Comparison of ENCODE assay signal across 20 cellular contexts in genomic region chr2:54966837-54967236, GRCh38.
DNase-seq lines count a peak whose midpoint lies in the region; ATAC-seq and TF ChIP-seq lines count a peak whose summit lies in the region.
"Had no signal": no experiment of that assay in that cellular context is flagged by ENCODE, and none has a peak within 500 bp of the region (broad histone marks: within the 10 kb centered on the region; RNA-seq: fewer than 3 reads in every experiment).

No MANE protein-coding gene starts in this region.

- H3K4me2 ChIP-seq in MM.1S (ENCODE audit: low read depth, low read length): peak overlapping the region; percentile 72
- H3K4me2 ChIP-seq in hepatocyte: no peak overlapping the region

- peak overlapping the region; percentile 61; the same call in 1 of the 2 replicates for H3K27ac ChIP-seq in MM.1S (ENCODE audit: low read length)
- no peak overlapping the region for H3K27ac ChIP-seq in hepatocyte
- H3K27ac ChIP-seq: brain microvascular endothelial cell, tibial artery had no signal

- H3K79me2 ChIP-seq in MM.1S (ENCODE audit: low read length) (no peaks in the 10 kb centered on the region), hepatocyte (peaks cover 6% of the 10 kb centered on the region)

- DNase-seq in T-helper 1 cell: no peak
- no peak for DNase-seq in MM.1S
- no peak for DNase-seq in chondrocyte (ENCODE audit: low spot score)
- DNase-seq in progenitor cell of endocrine pancreas (ENCODE audit: low spot score, unreplicated experiment): no peak
- no peak for DNase-seq in stimulated activated CD4-positive, alpha-beta T cell treated with anti-CD3 and anti-CD28 coated beads, Interleukin-4, amount 100 ng/mL, for 24 hours
- DNase-seq in hepatocyte (ENCODE audit: low spot score): no peak
- DNase-seq: activated CD4-positive, alpha-beta T cell treated with anti-CD3 and anti-CD28 coated beads for 48 hours; activated CD8-positive, alpha-beta memory T cell treated with anti-CD3 and anti-CD28 coated beads, Interleukin-2, amount 10 ng/mL, durations not matched to agents 7 days and 5 days; activated naive CD8-positive, alpha-beta T cell treated with anti-CD3 and anti-CD28 coated beads, Interleukin-2, amount 50 U/mL, for 24 hours; brain microvascular endothelial cell; GDM1; NCI-H1694 treated with DMSO at 0.1 percent for 48 hours; NCI-H2227 treated with DMSO at 0.1 percent for 48 hours; stimulated activated naive CD4-positive, alpha-beta T cell treated with Interleukin-2 at 50 U/mL for 16 hours; tibial artery had no signal

- no peaks in the 10 kb centered on the region for H3K9me3 Mint-ChIP-seq in T-helper 1 cell treated with Interleukin-12 subunit alpha and Interleukin-12 subunit beta and Interleukin-4 antibody, amounts not matched to agents 30 μg/mL and 1 μg/mL, for 36 hours
- no peaks in the 10 kb centered on the region for H3K9me3 Mint-ChIP-seq in chondrocyte (ENCODE audit: low read depth)
- no peaks in the 10 kb centered on the region for H3K9me3 Mint-ChIP-seq in progenitor cell of endocrine pancreas (ENCODE audit: low read depth)
- H3K9me3 Mint-ChIP-seq: activated naive CD8-positive, alpha-beta T cell treated with anti-CD3 and anti-CD28 coated beads, Interleukin-2, amount 50 U/mL, for 24 hours; activated T-helper 2 cell treated with anti-CD3 and anti-CD28 coated beads, Interferon-gamma antibody, Interleukin-2, Interleukin-4, amounts not matched to agents 10 μg/mL and 5 μg/mL and 100 μg/mL, durations not matched to agents 14 hours and 24 hours and 36 hours; nephron had no signal

- H3K9me2 ChIP-seq in MM.1S (replicated peaks; ENCODE audit: insufficient read depth, low read length): no peaks in the 10 kb centered on the region
- H3K9me2 ChIP-seq in hepatocyte (replicated peaks; ENCODE audit: insufficient read depth): no peaks in the 10 kb centered on the region

- H3K27ac Mint-ChIP-seq in T-helper 1 cell treated with Interleukin-12 subunit alpha and Interleukin-12 subunit beta and Interleukin-4 antibody, amounts not matched to agents 30 μg/mL and 1 μg/mL, for 36 hours: peak overlapping the region; percentile 7
- H3K27ac Mint-ChIP-seq in chondrocyte (ENCODE audit: unreplicated experiment): peak overlapping the region; percentile 49
- peak overlapping the region; percentile 16 for H3K27ac Mint-ChIP-seq in progenitor cell of endocrine pancreas
- H3K27ac Mint-ChIP-seq: activated CD8-positive, alpha-beta memory T cell treated with anti-CD3 and anti-CD28 coated beads, Interleukin-2, amount 10 ng/mL, durations not matched to agents 7 days and 5 days; activated T-helper 2 cell treated with anti-CD3 and anti-CD28 coated beads, Interferon-gamma antibody, Interleukin-2, Interleukin-4, amounts not matched to agents 10 μg/mL and 5 μg/mL and 100 μg/mL, durations not matched to agents 14 hours and 24 hours and 36 hours had no signal

- no peak overlapping the region for H2AFZ ChIP-seq in MM.1S (ENCODE audit: low read length)
- H2AFZ ChIP-seq in hepatocyte: no peak overlapping the region

- H3K36me3 ChIP-seq in MM.1S (replicated peaks; ENCODE audit: insufficient read depth, low read length) (no peaks in the 10 kb centered on the region), hepatocyte (replicated peaks; ENCODE audit: insufficient read depth, low read depth) (no peaks in the 10 kb centered on the region)

- peaks cover 5% of the 10 kb centered on the region for H3K36me3 Mint-ChIP-seq in T-helper 1 cell treated with Interleukin-12 subunit alpha and Interleukin-12 subunit beta and Interleukin-4 antibody, amounts not matched to agents 30 μg/mL and 1 μg/mL, for 36 hours (ENCODE audit: low read depth)
- H3K36me3 Mint-ChIP-seq in chondrocyte (ENCODE audit: low read depth): peaks cover 26% of the 10 kb centered on the region
- peaks cover 15% of the 10 kb centered on the region for H3K36me3 Mint-ChIP-seq in progenitor cell of endocrine pancreas (ENCODE audit: insufficient read depth)

- H3K4me1 Mint-ChIP-seq in T-helper 1 cell treated with Interleukin-12 subunit alpha and Interleukin-12 subunit beta and Interleukin-4 antibody, amounts not matched to agents 30 μg/mL and 1 μg/mL, for 36 hours (ENCODE audit: low read depth): peaks cover 22% of the 10 kb centered on the region
- H3K4me1 Mint-ChIP-seq in chondrocyte (ENCODE audit: low read depth): peaks cover 49% of the 10 kb centered on the region
- no peaks in the 10 kb centered on the region for H3K4me1 Mint-ChIP-seq in progenitor cell of endocrine pancreas (ENCODE audit: low read depth)

- 96% methylated on average over 3 of the region's 3 CpGs for WGBS in hepatocyte (ENCODE audit: low lambda C conversion rate, missing lambda C conversion rate)

- no peak overlapping the region for H3K4me3 Mint-ChIP-seq in T-helper 1 cell treated with Interleukin-12 subunit alpha and Interleukin-12 subunit beta and Interleukin-4 antibody, amounts not matched to agents 30 μg/mL and 1 μg/mL, for 36 hours
- H3K4me3 Mint-ChIP-seq in chondrocyte (ENCODE audit: unreplicated experiment) (no peak overlapping the region), progenitor cell of endocrine pancreas (ENCODE audit: low read depth) (no peak overlapping the region)
- H3K4me3 Mint-ChIP-seq: activated CD8-positive, alpha-beta memory T cell treated with anti-CD3 and anti-CD28 coated beads, Interleukin-2, amount 10 ng/mL, durations not matched to agents 7 days and 5 days; activated naive CD8-positive, alpha-beta T cell treated with anti-CD3 and anti-CD28 coated beads, Interleukin-2, amount 50 U/mL, for 24 hours; nephron had no signal

- TF ChIP-seq CTCF in MM.1S (IDR thresholded peaks at IDR 0.05; ENCODE audit: low read length) (no peak), chondrocyte (IDR thresholded peaks at IDR 0.05) (no peak), progenitor cell of endocrine pancreas (IDR thresholded peaks at IDR 0.05; ENCODE audit: unreplicated experiment) (no peak), hepatocyte (IDR thresholded peaks at IDR 0.05; ENCODE audit: poor library complexity) (no peak)

- H3K9me3 ChIP-seq in MM.1S (replicated peaks; ENCODE audit: insufficient read depth, low read length) (no peaks in the 10 kb centered on the region), hepatocyte (ENCODE audit: low read depth) (no peaks in the 10 kb centered on the region)
- H3K9me3 ChIP-seq: tibial artery had no signal

- H3K9ac ChIP-seq in MM.1S (ENCODE audit: low read length): no peak overlapping the region

- no peaks in the 10 kb centered on the region for H3K27me3 Mint-ChIP-seq in T-helper 1 cell treated with Interleukin-12 subunit alpha and Interleukin-12 subunit beta and Interleukin-4 antibody, amounts not matched to agents 30 μg/mL and 1 μg/mL, for 36 hours (ENCODE audit: low read depth)
- H3K27me3 Mint-ChIP-seq in chondrocyte (ENCODE audit: low read depth) (no peaks in the 10 kb centered on the region), progenitor cell of endocrine pancreas (no peaks in the 10 kb centered on the region)
- H3K27me3 Mint-ChIP-seq: activated CD8-positive, alpha-beta memory T cell treated with anti-CD3 and anti-CD28 coated beads, Interleukin-2, amount 10 ng/mL, durations not matched to agents 7 days and 5 days; activated naive CD8-positive, alpha-beta T cell treated with anti-CD3 and anti-CD28 coated beads, Interleukin-2, amount 50 U/mL, for 24 hours had no signal

- H4K20me1 ChIP-seq in MM.1S (ENCODE audit: insufficient read depth, low read length) (no peaks in the 10 kb centered on the region), hepatocyte (ENCODE audit: insufficient read depth, poor library complexity, severe bottlenecking) (no peaks in the 10 kb centered on the region)

- no peak for ATAC-seq in HG02981 (IDR thresholded peaks at IDR 0.05; ENCODE audit: unreplicated experiment)
- ATAC-seq: activated CD8-positive, alpha-beta memory T cell treated with anti-CD3 and anti-CD28 coated beads, Interleukin-2, amount 10 ng/mL, durations not matched to agents 7 days and 5 days; activated naive CD8-positive, alpha-beta T cell treated with anti-CD3 and anti-CD28 coated beads, Interleukin-2, amount 50 U/mL, for 24 hours had no signal

- H3K4me1 ChIP-seq in MM.1S (ENCODE audit: low read length): peaks cover 21% of the 10 kb centered on the region
- no peaks in the 10 kb centered on the region for H3K4me1 ChIP-seq in hepatocyte (ENCODE audit: insufficient read depth)

- H3K4me3 ChIP-seq in MM.1S (ENCODE audit: low read length) (peak overlapping the region; percentile 32; the same call in 1 of the 2 replicates), hepatocyte (no peak overlapping the region)
- H3K4me3 ChIP-seq: K562, tibial artery had no signal

- H3K27me3 ChIP-seq in MM.1S (replicated peaks; ENCODE audit: insufficient read depth, low read length): no peaks in the 10 kb centered on the region
- no peaks in the 10 kb centered on the region for H3K27me3 ChIP-seq in hepatocyte
- H3K27me3 ChIP-seq: brain microvascular endothelial cell, tibial artery had no signal

- H3F3A ChIP-seq in MM.1S (ENCODE audit: insufficient read depth, low read length): peaks cover 15% of the 10 kb centered on the region
